In the genomic region with DNA sequence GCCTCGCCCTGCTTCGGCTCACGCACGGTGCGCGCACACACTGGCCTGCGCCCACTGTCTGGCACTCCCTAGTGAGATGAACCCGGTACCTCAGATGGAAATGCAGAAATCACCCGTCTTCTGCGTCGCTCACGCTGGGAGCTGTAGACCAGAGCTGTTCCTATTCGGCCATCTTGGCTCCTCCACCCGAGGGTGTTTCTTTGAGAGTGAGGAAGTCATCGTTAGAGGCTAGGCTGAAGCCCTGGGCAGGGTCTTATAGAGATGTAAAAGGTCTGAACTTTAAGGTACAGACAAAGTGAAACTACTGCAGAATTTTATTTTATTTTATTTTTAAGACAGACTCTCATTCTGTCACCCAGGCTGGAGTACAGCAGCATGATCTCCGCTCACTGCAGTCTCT, we compare ENCODE assay signal across 2 cellular contexts. TPM values are rescaled to one million over a fixed set of nuclear protein-coding genes. Genes with fewer than 3 reads are reported as not detected.
"Had no signal": no experiment of that assay in that cellular context is flagged by ENCODE, and none has a peak within 500 bp of the region (broad histone marks: within the 10 kb centered on the region; RNA-seq: fewer than 3 reads in every experiment).

No MANE protein-coding gene starts in this region.

RNA-seq across cellular contexts. Expression of a gene that starts 6.0 kb away (rescaled TPM):
- total RNA-seq: natural killer cell had no signal
- polyA plus RNA-seq: keratinocyte had no signal
